In the genomic region with DNA sequence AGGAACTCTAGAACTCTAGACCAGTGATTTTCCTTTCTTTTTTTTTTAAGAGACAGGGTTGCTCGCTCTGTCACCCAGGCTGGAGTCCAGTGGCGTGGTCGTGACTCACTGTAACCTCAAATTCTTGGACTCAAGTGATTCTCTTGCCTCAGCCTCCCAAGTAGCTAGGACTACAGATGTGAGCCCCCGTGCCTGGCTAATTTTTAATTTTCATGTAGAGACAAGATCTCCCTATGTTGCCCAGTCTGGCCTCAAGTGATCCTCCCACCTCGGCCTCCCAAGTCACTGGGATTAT, we compare ENCODE assay signal across 1 cellular context.
TF ChIP-seq lines count a peak whose summit lies in the region.

No MANE protein-coding gene starts in this region.

TF ChIP-seq in HCT116, 20 proteins besides CTCF, POLR2A, EP300 and RAD21 (continued from another document):
- TF ChIP-seq, protein P1, sequence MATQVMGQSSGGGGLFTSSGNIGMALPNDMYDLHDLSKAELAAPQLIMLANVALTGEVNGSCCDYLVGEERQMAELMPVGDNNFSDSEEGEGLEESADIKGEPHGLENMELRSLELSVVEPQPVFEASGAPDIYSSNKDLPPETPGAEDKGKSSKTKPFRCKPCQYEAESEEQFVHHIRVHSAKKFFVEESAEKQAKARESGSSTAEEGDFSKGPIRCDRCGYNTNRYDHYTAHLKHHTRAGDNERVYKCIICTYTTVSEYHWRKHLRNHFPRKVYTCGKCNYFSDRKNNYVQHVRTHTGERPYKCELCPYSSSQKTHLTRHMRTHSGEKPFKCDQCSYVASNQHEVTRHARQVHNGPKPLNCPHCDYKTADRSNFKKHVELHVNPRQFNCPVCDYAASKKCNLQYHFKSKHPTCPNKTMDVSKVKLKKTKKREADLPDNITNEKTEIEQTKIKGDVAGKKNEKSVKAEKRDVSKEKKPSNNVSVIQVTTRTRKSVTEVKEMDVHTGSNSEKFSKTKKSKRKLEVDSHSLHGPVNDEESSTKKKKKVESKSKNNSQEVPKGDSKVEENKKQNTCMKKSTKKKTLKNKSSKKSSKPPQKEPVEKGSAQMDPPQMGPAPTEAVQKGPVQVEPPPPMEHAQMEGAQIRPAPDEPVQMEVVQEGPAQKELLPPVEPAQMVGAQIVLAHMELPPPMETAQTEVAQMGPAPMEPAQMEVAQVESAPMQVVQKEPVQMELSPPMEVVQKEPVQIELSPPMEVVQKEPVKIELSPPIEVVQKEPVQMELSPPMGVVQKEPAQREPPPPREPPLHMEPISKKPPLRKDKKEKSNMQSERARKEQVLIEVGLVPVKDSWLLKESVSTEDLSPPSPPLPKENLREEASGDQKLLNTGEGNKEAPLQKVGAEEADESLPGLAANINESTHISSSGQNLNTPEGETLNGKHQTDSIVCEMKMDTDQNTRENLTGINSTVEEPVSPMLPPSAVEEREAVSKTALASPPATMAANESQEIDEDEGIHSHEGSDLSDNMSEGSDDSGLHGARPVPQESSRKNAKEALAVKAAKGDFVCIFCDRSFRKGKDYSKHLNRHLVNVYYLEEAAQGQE (IDR thresholded peaks at IDR 0.05; ENCODE audit: low read depth), result no peak
- TF ChIP-seq CEBPB (IDR thresholded peaks at IDR 0.05; ENCODE audit: low read depth), result no peak
- no peak for TF ChIP-seq EGR1 (IDR thresholded peaks at IDR 0.05; ENCODE audit: low read depth)
- TF ChIP-seq, protein P2, sequence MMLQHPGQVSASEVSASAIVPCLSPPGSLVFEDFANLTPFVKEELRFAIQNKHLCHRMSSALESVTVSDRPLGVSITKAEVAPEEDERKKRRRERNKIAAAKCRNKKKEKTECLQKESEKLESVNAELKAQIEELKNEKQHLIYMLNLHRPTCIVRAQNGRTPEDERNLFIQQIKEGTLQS (IDR thresholded peaks at IDR 0.05), result no peak
TF ChIP-seq in HCT116: peak in this region for 0.
